9 cellular contexts compared by ENCODE assay signal in the genomic region with DNA sequence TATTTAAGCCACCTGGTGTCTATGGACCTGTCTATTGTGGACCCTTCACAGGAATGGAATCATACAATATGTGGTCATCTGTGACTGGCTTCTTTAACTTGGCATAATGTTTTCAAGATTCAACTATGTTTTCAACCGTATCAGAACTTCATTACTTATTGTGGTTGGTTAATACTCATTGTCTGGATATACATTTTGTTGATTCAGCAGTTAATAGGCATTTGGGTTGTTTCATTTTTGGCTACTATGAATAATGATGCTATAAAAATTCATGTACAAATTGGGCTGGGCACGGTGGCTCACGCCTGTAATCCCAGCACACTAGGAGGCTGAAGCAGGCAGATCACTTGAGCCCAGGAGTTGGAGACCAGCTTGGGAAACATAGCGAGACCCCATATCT. TPM values are rescaled to one million over a fixed set of nuclear protein-coding genes. Genes with fewer than 3 reads are reported as not detected.
"Had no signal": no experiment of that assay in that cellular context is flagged by ENCODE, and none has a peak within 500 bp of the region (broad histone marks: within the 10 kb centered on the region; RNA-seq: fewer than 3 reads in every experiment).

No MANE protein-coding gene starts in this region.

- FAIRE-seq: H54, HTR-8/SVneo had no signal

- H3K4me3 ChIP-seq: GM23248 had no signal

- H3K4me2 ChIP-seq: KMS-11 had no signal

- H3K27ac ChIP-seq: GM23248, KMS-11 had no signal

- DNase-seq: GM23248, GOT3, H9, HCEC 1CT, KBM-7 had no signal

- H2AFZ ChIP-seq: GM23248 had no signal

- H3K9ac ChIP-seq: GM23248, KMS-11 had no signal

RNA-seq across cellular contexts. Expression of gene RAPSN, which starts 2.5 kb away (rescaled TPM):
- total RNA-seq: HT-29 had no signal
